In genomic region chr19:17328517-17329060, GRCh38 we compare ENCODE assay signal across 1 cellular context.
A peak's percentile ranks its signal among the peaks of the same experiment; 100 is the strongest.
TF ChIP-seq lines count a peak whose summit lies in the region.

No MANE protein-coding gene starts in this region.

TF ChIP-seq in HEK293, 187 proteins besides CTCF, POLR2A, EP300 and RAD21 (continued from another document):
- TF ChIP-seq, protein P1, sequence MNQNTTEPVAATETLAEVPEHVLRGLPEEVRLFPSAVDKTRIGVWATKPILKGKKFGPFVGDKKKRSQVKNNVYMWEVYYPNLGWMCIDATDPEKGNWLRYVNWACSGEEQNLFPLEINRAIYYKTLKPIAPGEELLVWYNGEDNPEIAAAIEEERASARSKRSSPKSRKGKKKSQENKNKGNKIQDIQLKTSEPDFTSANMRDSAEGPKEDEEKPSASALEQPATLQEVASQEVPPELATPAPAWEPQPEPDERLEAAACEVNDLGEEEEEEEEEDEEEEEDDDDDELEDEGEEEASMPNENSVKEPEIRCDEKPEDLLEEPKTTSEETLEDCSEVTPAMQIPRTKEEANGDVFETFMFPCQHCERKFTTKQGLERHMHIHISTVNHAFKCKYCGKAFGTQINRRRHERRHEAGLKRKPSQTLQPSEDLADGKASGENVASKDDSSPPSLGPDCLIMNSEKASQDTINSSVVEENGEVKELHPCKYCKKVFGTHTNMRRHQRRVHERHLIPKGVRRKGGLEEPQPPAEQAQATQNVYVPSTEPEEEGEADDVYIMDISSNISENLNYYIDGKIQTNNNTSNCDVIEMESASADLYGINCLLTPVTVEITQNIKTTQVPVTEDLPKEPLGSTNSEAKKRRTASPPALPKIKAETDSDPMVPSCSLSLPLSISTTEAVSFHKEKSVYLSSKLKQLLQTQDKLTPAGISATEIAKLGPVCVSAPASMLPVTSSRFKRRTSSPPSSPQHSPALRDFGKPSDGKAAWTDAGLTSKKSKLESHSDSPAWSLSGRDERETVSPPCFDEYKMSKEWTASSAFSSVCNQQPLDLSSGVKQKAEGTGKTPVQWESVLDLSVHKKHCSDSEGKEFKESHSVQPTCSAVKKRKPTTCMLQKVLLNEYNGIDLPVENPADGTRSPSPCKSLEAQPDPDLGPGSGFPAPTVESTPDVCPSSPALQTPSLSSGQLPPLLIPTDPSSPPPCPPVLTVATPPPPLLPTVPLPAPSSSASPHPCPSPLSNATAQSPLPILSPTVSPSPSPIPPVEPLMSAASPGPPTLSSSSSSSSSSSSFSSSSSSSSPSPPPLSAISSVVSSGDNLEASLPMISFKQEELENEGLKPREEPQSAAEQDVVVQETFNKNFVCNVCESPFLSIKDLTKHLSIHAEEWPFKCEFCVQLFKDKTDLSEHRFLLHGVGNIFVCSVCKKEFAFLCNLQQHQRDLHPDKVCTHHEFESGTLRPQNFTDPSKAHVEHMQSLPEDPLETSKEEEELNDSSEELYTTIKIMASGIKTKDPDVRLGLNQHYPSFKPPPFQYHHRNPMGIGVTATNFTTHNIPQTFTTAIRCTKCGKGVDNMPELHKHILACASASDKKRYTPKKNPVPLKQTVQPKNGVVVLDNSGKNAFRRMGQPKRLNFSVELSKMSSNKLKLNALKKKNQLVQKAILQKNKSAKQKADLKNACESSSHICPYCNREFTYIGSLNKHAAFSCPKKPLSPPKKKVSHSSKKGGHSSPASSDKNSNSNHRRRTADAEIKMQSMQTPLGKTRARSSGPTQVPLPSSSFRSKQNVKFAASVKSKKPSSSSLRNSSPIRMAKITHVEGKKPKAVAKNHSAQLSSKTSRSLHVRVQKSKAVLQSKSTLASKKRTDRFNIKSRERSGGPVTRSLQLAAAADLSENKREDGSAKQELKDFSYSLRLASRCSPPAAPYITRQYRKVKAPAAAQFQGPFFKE (tag by site-specific recombination; IDR thresholded peaks at IDR 0.05; ENCODE audit: borderline replicate concordance), result no peak
- TF ChIP-seq ZBTB6 (tag by site-specific recombination; IDR thresholded peaks at IDR 0.05) (no peak), WT1 (tag by site-specific recombination; IDR thresholded peaks at IDR 0.05) (0 out of 2 replicates have a peak, but pooled peaks have one; percentile 21)
TF ChIP-seq in HEK293: peak in this region for 10.
